ENCODE assay signal across 8 cellular contexts in genomic region chr9:127763918-127764384, GRCh38. TPM values are rescaled to one million over a fixed set of nuclear protein-coding genes. Genes with fewer than 3 reads are reported as not detected.
A peak's percentile ranks its signal among the peaks of the same experiment; 100 is the strongest.
DNase-seq lines count a peak whose midpoint lies in the region; ATAC-seq and TF ChIP-seq lines count a peak whose summit lies in the region.

No MANE protein-coding gene starts in this region.

- H3K27me3 Mint-ChIP-seq in activated T-helper 17 cell treated with anti-CD3 and anti-CD28 coated beads, Interleukin-2, amount 50 U/mL, for 72 hours = no peaks in the 10 kb centered on the region

- H3K4me3 Mint-ChIP-seq in activated T-helper 17 cell treated with anti-CD3 and anti-CD28 coated beads, Interleukin-2, amount 50 U/mL, for 72 hours = no peak overlapping the region

- peak overlapping the region in 7 of 11 experiments; percentile 1 to 75 (median 42); a peak in 11 of 22 replicates for H3K4me2 ChIP-seq in BLaER1 treated with 17β-estradiol and CSF1 and Interleukin-3, amounts not matched to agents 10 nM and 100 nM

- DNase-seq in HL-60 (ENCODE audit: low read depth in 1 of 2, low spot score in 1 of 2) (peak in 1 of 2 experiments; percentile 51), iPS-NIHi11 (ENCODE audit: low spot score) (peak; percentile 47), testis (peak; percentile 55), NCI-H146 (lab: John Stamatoyannopoulos, UW) (no peak), NCI-H2171 (lab: John Stamatoyannopoulos, UW) (no peak), cerebellar nuclear complex (lab: John Stamatoyannopoulos, UW) (no peak)

- peaks cover 0 to 83% (median 9%) of the 10 kb centered on the region in 11 experiments; a peak in 9 of 22 replicates for H4K20me1 ChIP-seq in BLaER1 treated with 17β-estradiol and CSF1 and Interleukin-3, amounts not matched to agents 10 nM and 100 nM

- peak overlapping the region in 7 of 11 experiments; percentile 3 to 41 (median 24); a peak in 4 of 22 replicates for H3K9ac ChIP-seq in BLaER1 treated with 17β-estradiol and CSF1 and Interleukin-3, amounts not matched to agents 10 nM and 100 nM

- H3K27ac Mint-ChIP-seq in activated T-helper 17 cell treated with anti-CD3 and anti-CD28 coated beads, Interleukin-2, amount 50 U/mL, for 72 hours = peak overlapping the region; percentile 81

- peak; percentile 33 for TF ChIP-seq CTCF in HL-60 (IDR thresholded peaks at IDR 0.05; ENCODE audit: insufficient read depth, low read length)
- TF ChIP-seq CTCF in testis (IDR thresholded peaks at IDR 0.05) = peak in 2 of 3 experiments; percentile 22 to 38

- TF ChIP-seq POLR2A in testis (IDR thresholded peaks at IDR 0.05) = no peak

- peaks cover 40 to 82% (median 64%) of the 10 kb centered on the region in 11 experiments for H3K36me3 ChIP-seq in BLaER1 treated with 17β-estradiol and CSF1 and Interleukin-3, amounts not matched to agents 10 nM and 100 nM
- H3K36me3 ChIP-seq in testis (ENCODE audit: low read depth, missing control alignments) = no peaks in the 10 kb centered on the region

- H3K27ac ChIP-seq in BLaER1 treated with 17β-estradiol and CSF1 and Interleukin-3, amounts not matched to agents 10 nM and 100 nM = peak overlapping the region in 4 of 11 experiments; percentile 6 to 44 (median 12); a peak in 6 of 22 replicates
- H3K27ac ChIP-seq in HL-60 (replicated peaks) = no peak overlapping the region
- H3K27ac ChIP-seq in testis = no peak overlapping the region

- peaks cover 80% of the 10 kb centered on the region for H3K36me3 Mint-ChIP-seq in activated T-helper 17 cell treated with anti-CD3 and anti-CD28 coated beads, Interleukin-2, amount 50 U/mL, for 72 hours (ENCODE audit: low read depth)

- no peaks in the 10 kb centered on the region for H3K9me3 ChIP-seq in BLaER1 treated with 17β-estradiol and CSF1 and Interleukin-3, amounts not matched to agents 10 nM and 100 nM (replicated peaks in 1 of 11)
- H3K9me3 ChIP-seq in testis = no peaks in the 10 kb centered on the region

- no peak overlapping the region for H3K4me3 ChIP-seq in BLaER1 treated with 17β-estradiol and CSF1 and Interleukin-3, amounts not matched to agents 10 nM and 100 nM
- H3K4me3 ChIP-seq in HL-60 (replicated peaks; ENCODE audit: insufficient read depth, low read length) (no peak overlapping the region), testis (no peak overlapping the region)

- no peaks in the 10 kb centered on the region for H3K27me3 ChIP-seq in BLaER1 treated with 17β-estradiol and CSF1 and Interleukin-3, amounts not matched to agents 10 nM and 100 nM
- H3K27me3 ChIP-seq in HL-60 (ENCODE audit: insufficient read depth, poor library complexity, severe bottlenecking) (no peaks in the 10 kb centered on the region), testis (no peaks in the 10 kb centered on the region)

- no peaks in the 10 kb centered on the region for H3K9me3 Mint-ChIP-seq in activated T-helper 17 cell treated with anti-CD3 and anti-CD28 coated beads, Interleukin-2, amount 50 U/mL, for 72 hours

- intact Hi-C loops in testis (cut with DNase I; ENCODE audit: low total_unique reads) = no loop called here

- peak; percentile 63 for ATAC-seq in activated T-helper 17 cell treated with anti-CD3 and anti-CD28 coated beads, Interleukin-2, amount 50 U/mL, for 72 hours (replicated peaks)

- peaks cover 46% of the 10 kb centered on the region for H3K4me1 Mint-ChIP-seq in activated T-helper 17 cell treated with anti-CD3 and anti-CD28 coated beads, Interleukin-2, amount 50 U/mL, for 72 hours

- WGBS in testis, 2 donors = 62 to 66% methylated on average over 7 of the region's 7 CpGs

- peaks cover 50 to 73% (median 62%) of the 10 kb centered on the region in 10 experiments for H3K4me1 ChIP-seq in BLaER1 treated with 17β-estradiol and CSF1 and Interleukin-3, amounts not matched to agents 10 nM and 100 nM
- no peaks in the 10 kb centered on the region for H3K4me1 ChIP-seq in testis

RNA-seq across cellular contexts. Expression of gene SH2D3C, which starts 14.5 kb away (rescaled TPM):
- total RNA-seq in activated T-helper 17 cell treated with anti-CD3 and anti-CD28 coated beads, Interleukin-2, amount 50 U/mL, for 72 hours = 10 to 100 TPM; 27.6 to 46.8 TPM
- 1 to 10 TPM; 6.6 to 9.6 TPM for total RNA-seq in testis
- 8.8 TPM for polyA plus RNA-seq in testis (ENCODE audit: insufficient read depth, low read depth, low replicate concordance)

RNA-seq across cellular contexts. Expression of gene CDK9, which starts 21.9 kb away (rescaled TPM):
- total RNA-seq in activated T-helper 17 cell treated with anti-CD3 and anti-CD28 coated beads, Interleukin-2, amount 50 U/mL, for 72 hours = 10 to 100 TPM; 82.8 to 94.2 TPM
- total RNA-seq in testis = 100 to 1,000 TPM; 136 to 163 TPM
- polyA plus RNA-seq in testis (ENCODE audit: insufficient read depth, low read depth, low replicate concordance) = 77.1 TPM

RNA-seq across cellular contexts. Expression of gene TOR2A, which starts 28.9 kb away (rescaled TPM):
- 10 to 100 TPM in 1 of 2 donors, 1 to 10 TPM in 1; 8.5 to 15.7 TPM for total RNA-seq in activated T-helper 17 cell treated with anti-CD3 and anti-CD28 coated beads, Interleukin-2, amount 50 U/mL, for 72 hours
- 10 to 100 TPM; 28.7 to 32.0 TPM for total RNA-seq in testis
- polyA plus RNA-seq in testis (ENCODE audit: insufficient read depth, low read depth, low replicate concordance) = 30.4 TPM

RNA-seq across cellular contexts. Expression of gene FPGS, which starts 38.7 kb away (rescaled TPM):
- 10 to 100 TPM; 56.7 to 95.6 TPM for total RNA-seq in activated T-helper 17 cell treated with anti-CD3 and anti-CD28 coated beads, Interleukin-2, amount 50 U/mL, for 72 hours
- 100 to 1,000 TPM in 1 of 2 donors, 10 to 100 TPM in 1; 99.3 to 105 TPM for total RNA-seq in testis
- 37.9 TPM for polyA plus RNA-seq in testis (ENCODE audit: insufficient read depth, low read depth, low replicate concordance)

RNA-seq across cellular contexts. Expression of gene TTC16, which starts 48.1 kb away (rescaled TPM):
- 1 to 10 TPM; 1.8 to 2.0 TPM for total RNA-seq in activated T-helper 17 cell treated with anti-CD3 and anti-CD28 coated beads, Interleukin-2, amount 50 U/mL, for 72 hours
- total RNA-seq in testis = 10 to 100 TPM; 25.0 to 32.7 TPM
- 46.2 TPM for polyA plus RNA-seq in testis (ENCODE audit: insufficient read depth, low read depth, low replicate concordance)

Comparison
In these comparisons a context has a peak if more than half of its experiments do, and no peak if none do; other contexts are left out.
1. DNase-seq: peak in iPS-NIHi11 (single experiment) and testis (single experiment); none in NCI-H146 (single experiment), NCI-H2171 (single experiment) and cerebellar nuclear complex (0 of 2).